Comparison of ENCODE assay signal across 8 cellular contexts in the genomic region with DNA sequence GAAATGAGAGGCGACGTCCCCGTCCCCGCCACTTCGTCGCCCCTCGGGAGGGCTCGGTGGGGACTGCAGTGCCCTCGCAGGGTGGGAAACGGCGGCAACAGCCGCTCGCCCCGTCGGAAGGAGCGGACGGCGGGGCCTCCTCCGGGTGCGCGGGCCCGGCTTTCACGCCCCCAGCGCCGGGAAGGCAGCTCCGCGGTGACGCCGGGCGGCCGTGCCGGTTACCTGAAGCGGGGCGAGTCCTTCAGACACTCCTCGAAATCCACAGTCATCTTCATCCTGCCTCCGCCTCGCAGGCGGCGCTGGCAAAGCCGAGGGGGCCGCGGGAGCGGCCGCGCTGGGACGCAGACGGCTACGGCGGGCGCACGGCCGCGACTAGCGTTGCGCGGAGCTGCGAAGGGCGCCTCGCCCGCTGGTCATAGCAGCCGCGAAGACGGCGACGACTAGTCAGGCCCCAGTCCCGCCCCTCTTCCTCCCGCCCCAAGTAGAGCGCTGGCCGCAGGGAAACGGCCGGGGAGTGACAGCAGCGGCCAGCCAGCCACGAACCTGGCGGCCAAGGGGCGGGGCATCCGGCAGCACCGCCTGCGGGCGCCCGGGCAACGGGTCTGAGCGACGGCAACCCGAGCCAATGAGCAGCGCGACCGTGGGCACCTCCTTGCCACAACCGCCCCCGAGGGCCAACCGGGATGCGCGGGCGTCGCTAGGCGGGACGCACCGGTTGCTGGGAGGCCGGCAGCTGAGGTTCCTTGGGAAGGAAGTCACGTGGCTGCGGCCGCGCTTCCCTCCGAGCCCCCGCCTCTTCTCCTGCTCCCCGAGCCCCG. TPM values are rescaled to one million over a fixed set of nuclear protein-coding genes. Genes with fewer than 3 reads are reported as not detected.
DNase-seq lines count a peak whose midpoint lies in the region; ATAC-seq and TF ChIP-seq lines count a peak whose summit lies in the region.

A gene with protein sequence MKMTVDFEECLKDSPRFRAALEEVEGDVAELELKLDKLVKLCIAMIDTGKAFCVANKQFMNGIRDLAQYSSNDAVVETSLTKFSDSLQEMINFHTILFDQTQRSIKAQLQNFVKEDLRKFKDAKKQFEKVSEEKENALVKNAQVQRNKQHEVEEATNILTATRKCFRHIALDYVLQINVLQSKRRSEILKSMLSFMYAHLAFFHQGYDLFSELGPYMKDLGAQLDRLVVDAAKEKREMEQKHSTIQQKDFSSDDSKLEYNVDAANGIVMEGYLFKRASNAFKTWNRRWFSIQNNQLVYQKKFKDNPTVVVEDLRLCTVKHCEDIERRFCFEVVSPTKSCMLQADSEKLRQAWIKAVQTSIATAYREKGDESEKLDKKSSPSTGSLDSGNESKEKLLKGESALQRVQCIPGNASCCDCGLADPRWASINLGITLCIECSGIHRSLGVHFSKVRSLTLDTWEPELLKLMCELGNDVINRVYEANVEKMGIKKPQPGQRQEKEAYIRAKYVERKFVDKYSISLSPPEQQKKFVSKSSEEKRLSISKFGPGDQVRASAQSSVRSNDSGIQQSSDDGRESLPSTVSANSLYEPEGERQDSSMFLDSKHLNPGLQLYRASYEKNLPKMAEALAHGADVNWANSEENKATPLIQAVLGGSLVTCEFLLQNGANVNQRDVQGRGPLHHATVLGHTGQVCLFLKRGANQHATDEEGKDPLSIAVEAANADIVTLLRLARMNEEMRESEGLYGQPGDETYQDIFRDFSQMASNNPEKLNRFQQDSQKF (minus strand): TSS at position 448 of the 818 bp plus-strand sequence. CDS start 173 bp downstream, at position 275.

- no peaks in the 10 kb centered on the region for H3K27me3 ChIP-seq in fibroblast of lung (ENCODE audit: control insufficient read depth, insufficient read depth, low read length)

- CTCF ChIA-PET in RWPE1 (lab: Yijun Ruan, JAX): interaction anchor here (0.5 to 1.0 kb wide), 2 partner anchors 169 to 760 kb away, joined by 3 to 6 read pairs; no protein-coding TSS in a partner anchor

- peak within 1 kb of the TSS; percentile 93 for H3K27ac Mint-ChIP-seq in activated T-helper 17 cell treated with anti-CD3 and anti-CD28 coated beads, Interleukin-2, amount 50 U/mL, for 72 hours
- peak within 1 kb of the TSS; percentile 51 to 95 (median 90) for H3K27ac Mint-ChIP-seq in naive thymus-derived CD8-positive, alpha-beta T cell

- no peaks in the 10 kb centered on the region for H3K9me3 Mint-ChIP-seq in activated T-helper 17 cell treated with anti-CD3 and anti-CD28 coated beads, Interleukin-2, amount 50 U/mL, for 72 hours
- no peaks in the 10 kb centered on the region for H3K9me3 Mint-ChIP-seq in naive thymus-derived CD8-positive, alpha-beta T cell

- peak within 1 kb of the TSS; percentile 88 for H3K9ac ChIP-seq in fibroblast of lung (ENCODE audit: insufficient read depth, low read length)

- peaks cover 48% of the 10 kb centered on the region for H3K79me2 ChIP-seq in fibroblast of lung (ENCODE audit: control insufficient read depth, insufficient read depth, low read length)

- H2AFZ ChIP-seq in fibroblast of lung (ENCODE audit: low read length): peak within 1 kb of the TSS; percentile 76

- no peaks in the 10 kb centered on the region for H4K20me1 ChIP-seq in fibroblast of lung (ENCODE audit: control insufficient read depth, extremely low read depth, insufficient read depth, low read length)

- H3K9me3 ChIP-seq in fibroblast of lung (ENCODE audit: control insufficient read depth, insufficient read depth, low read depth, low read length): no peaks in the 10 kb centered on the region

- H3K36me3 Mint-ChIP-seq in activated T-helper 17 cell treated with anti-CD3 and anti-CD28 coated beads, Interleukin-2, amount 50 U/mL, for 72 hours (ENCODE audit: low read depth): peaks cover 25% of the 10 kb centered on the region
- H3K36me3 Mint-ChIP-seq in naive thymus-derived CD8-positive, alpha-beta T cell: no peaks in the 10 kb centered on the region

- H3K4me3 ChIP-seq in LNCaP clone FGC (ENCODE audit: low read depth, low read length) (peak within 1 kb of the TSS; percentile 87), fibroblast of lung (replicated peaks in 1 of 4; ENCODE audit: control extremely low read depth in 1 of 4, insufficient read depth in 1 of 4, low read depth in 3 of 4, low read length in 4 of 4) (peak within 1 kb of the TSS; percentile 65 to 86 (median 84))

- TF ChIP-seq CTCF in LNCaP clone FGC (IDR thresholded peaks at IDR 0.05; ENCODE audit: control insufficient read depth, extremely low read depth, insufficient read depth) (no peak), RWPE1 (conservative IDR thresholded peaks at IDR 0.05; ENCODE audit: low read depth) (no peak), fibroblast of lung (conservative IDR thresholded peaks at IDR 0.05 in 1 of 2, IDR thresholded peaks at IDR 0.05 in 1 of 2; ENCODE audit: low read depth in 1 of 2, low read length in 2 of 2) (no peak)

- H3K4me2 ChIP-seq in fibroblast of lung (ENCODE audit: extremely low read depth, insufficient read depth, low read length): peak within 1 kb of the TSS; percentile 90

- H3K4me1 Mint-ChIP-seq in activated T-helper 17 cell treated with anti-CD3 and anti-CD28 coated beads, Interleukin-2, amount 50 U/mL, for 72 hours: peaks cover 27% of the 10 kb centered on the region
- H3K4me1 Mint-ChIP-seq in naive thymus-derived CD8-positive, alpha-beta T cell: peaks cover 20 to 61% (median 53%) of the 10 kb centered on the region in 4 donors

- H3K27ac ChIP-seq in RWPE1: peak within 1 kb of the TSS; percentile 94
- H3K27ac ChIP-seq in fibroblast of lung (ENCODE audit: insufficient read depth, low read length): peak within 1 kb of the TSS; percentile 83

- H3K4me1 ChIP-seq in fibroblast of lung (ENCODE audit: control insufficient read depth, extremely low read depth, insufficient read depth, low read length): peaks cover 6% of the 10 kb centered on the region

- peak; percentile 100 for DNase-seq in Daoy (ENCODE audit: low read depth)
- DNase-seq in GOT3 (lab: John Stamatoyannopoulos, UW): peak; percentile 100
- DNase-seq in LNCaP clone FGC (ENCODE audit: low read depth): peak; percentile 97
- DNase-seq in RWPE1 (ENCODE audit: low spot score): peak; percentile 100
- DNase-seq in fibroblast of lung (ENCODE audit: low read depth in 2 of 2): peak; percentile 99
- peak; percentile 95 to 99 (median 98) for DNase-seq in naive thymus-derived CD8-positive, alpha-beta T cell
- peak; percentile 93 to 98 (median 96) for DNase-seq in stimulated activated naive CD4-positive, alpha-beta T cell (lab: John Stamatoyannopoulos, UW)

- POLR2A ChIA-PET in RWPE1 (lab: Yijun Ruan, JAX; ENCODE audit: low non-redundant PET): interaction anchor here (1.0 kb wide), 1 partner anchor 129 kb away, joined by 3 read pairs; no protein-coding TSS in a partner anchor
- POLR2A ChIA-PET in naive thymus-derived CD8-positive, alpha-beta T cell (lab: Charles Lee): interaction anchor here (0.7 to 3.0 kb wide), 8 partner anchors 13 to 770 kb away, joined by 3 to 14 read pairs (median 4); a partner anchor contains a TSS

- no peaks in the 10 kb centered on the region for H3K36me3 ChIP-seq in fibroblast of lung (ENCODE audit: control insufficient read depth, insufficient read depth, low read length)

- peak; percentile 93 for ATAC-seq in activated T-helper 17 cell treated with anti-CD3 and anti-CD28 coated beads, Interleukin-2, amount 50 U/mL, for 72 hours (replicated peaks)
- ATAC-seq in naive thymus-derived CD8-positive, alpha-beta T cell: peak; percentile 90 to 91

- no peaks in the 10 kb centered on the region for H3K27me3 Mint-ChIP-seq in activated T-helper 17 cell treated with anti-CD3 and anti-CD28 coated beads, Interleukin-2, amount 50 U/mL, for 72 hours
- no peaks in the 10 kb centered on the region for H3K27me3 Mint-ChIP-seq in naive thymus-derived CD8-positive, alpha-beta T cell

- peak within 1 kb of the TSS; percentile 98 for H3K4me3 Mint-ChIP-seq in activated T-helper 17 cell treated with anti-CD3 and anti-CD28 coated beads, Interleukin-2, amount 50 U/mL, for 72 hours
- H3K4me3 Mint-ChIP-seq in naive thymus-derived CD8-positive, alpha-beta T cell: peak within 1 kb of the TSS; percentile 91 to 99 (median 94)

RNA-seq across cellular contexts. Expression of the gene that starts here (rescaled TPM):
- 37.4 and 47.4 TPM in 2 replicates for total RNA-seq in Daoy (2014; rRNA removed; shearing (Covaris generic))
- total RNA-seq in activated T-helper 17 cell treated with anti-CD3 and anti-CD28 coated beads, Interleukin-2, amount 50 U/mL, for 72 hours: 10 to 100 TPM; 58.0 to 74.0 TPM
- 77.3 and 86.5 TPM in 2 replicates for total RNA-seq in fibroblast of lung
- 27.2 and 33.7 TPM in 2 replicates for polyA plus RNA-seq in fibroblast of lung
- 14.4 and 19.9 TPM in 2 replicates for polyA plus RNA-seq in fibroblast of lung (2012)
- polyA minus RNA-seq in fibroblast of lung (ENCODE audit: low replicate concordance): 8.9 and 10.0 TPM in 2 replicates
- 10 to 100 TPM; 78.7 to 81.0 TPM for total RNA-seq in naive thymus-derived CD8-positive, alpha-beta T cell
- 10 to 100 TPM; 36.7 to 49.6 (median 49.5) TPM for polyA plus RNA-seq in naive thymus-derived CD8-positive, alpha-beta T cell

Comparison
In these comparisons a context has a peak if more than half of its experiments do, and no peak if none do; other contexts are left out.
1. Peak in every context shown above with its lines: DNase-seq, ATAC-seq, H3K4me3 ChIP-seq and H3K27ac ChIP-seq.